12 cellular contexts compared by ENCODE assay signal in genomic region chr1:110671323-110671722, GRCh38. TPM values are rescaled to one million over a fixed set of nuclear protein-coding genes. Genes with fewer than 3 reads are reported as not detected.
DNase-seq lines count a peak whose midpoint lies in the region; ATAC-seq and TF ChIP-seq lines count a peak whose summit lies in the region.
"Had no signal": no experiment of that assay in that cellular context is flagged by ENCODE, and none has a peak within 500 bp of the region (broad histone marks: within the 10 kb centered on the region; RNA-seq: fewer than 3 reads in every experiment).

No MANE protein-coding gene starts in this region.

- ATAC-seq in GM21526 (IDR thresholded peaks at IDR 0.05; ENCODE audit: low FRiP score, unreplicated experiment) = no peak
- ATAC-seq: HCT116, left lobe of liver had no signal

- H3K27me3 Mint-ChIP-seq in CD14-positive monocyte (ENCODE audit: low read depth in 3 of 3) = peaks cover 2 to 11% (median 10%) of the 10 kb centered on the region in 3 donors
- H3K27me3 Mint-ChIP-seq in T-helper 2 cell treated with Interferon-gamma antibody and Interleukin-4, amounts not matched to agents 5 μg/mL and 100 μg/mL, for 36 hours (ENCODE audit: low read depth) = no peaks in the 10 kb centered on the region
- peaks cover 17 to 23% (median 22%) of the 10 kb centered on the region in 3 donors for H3K27me3 Mint-ChIP-seq in immature natural killer cell (ENCODE audit: low read depth in 3 of 3)

- H3K36me3 ChIP-seq in GM06990 (ENCODE audit: control insufficient read depth, insufficient read depth, low read length) = no peaks in the 10 kb centered on the region
- H3K36me3 ChIP-seq: ovary had no signal

- H3K36me3 Mint-ChIP-seq in CD14-positive monocyte = peaks cover 0 to 1% of the 10 kb centered on the region in 2 donors
- peaks cover 53% of the 10 kb centered on the region for H3K36me3 Mint-ChIP-seq in T-helper 2 cell treated with Interferon-gamma antibody and Interleukin-4, amounts not matched to agents 5 μg/mL and 100 μg/mL, for 36 hours (ENCODE audit: low read depth)
- peaks cover 0 to 4% (median 0%) of the 10 kb centered on the region in 3 donors for H3K36me3 Mint-ChIP-seq in immature natural killer cell

- H3K4me3 Mint-ChIP-seq in CD14-positive monocyte = no peak overlapping the region
- peak overlapping the region; percentile 92 for H3K4me3 Mint-ChIP-seq in T-helper 2 cell treated with Interferon-gamma antibody and Interleukin-4, amounts not matched to agents 5 μg/mL and 100 μg/mL, for 36 hours
- H3K4me3 Mint-ChIP-seq in immature natural killer cell = peak overlapping the region; percentile 86 to 95 (median 87)

- H3K27me3 ChIP-seq in GM06990 (replicated peaks; ENCODE audit: control insufficient read depth, insufficient read depth, low read length) = no peaks in the 10 kb centered on the region
- H3K27me3 ChIP-seq: ovary had no signal

- H3K4me3 ChIP-seq in GM06990 (replicated peaks; ENCODE audit: low read depth, low read length) = peak overlapping the region; percentile 15; the same call in 1 of the 2 replicates
- H3K4me3 ChIP-seq: ovary had no signal

- peaks cover 0 to 3% (median 0%) of the 10 kb centered on the region in 7 donors for H3K9me3 Mint-ChIP-seq in CD14-positive monocyte
- H3K9me3 Mint-ChIP-seq in T-helper 2 cell treated with Interferon-gamma antibody and Interleukin-4, amounts not matched to agents 5 μg/mL and 100 μg/mL, for 36 hours = no peaks in the 10 kb centered on the region
- no peaks in the 10 kb centered on the region for H3K9me3 Mint-ChIP-seq in immature natural killer cell

- TF ChIP-seq CTCF in CD14-positive monocyte (IDR thresholded peaks at IDR 0.05) = no peak
- no peak for TF ChIP-seq CTCF in GM06990 (IDR thresholded peaks at IDR 0.05; ENCODE audit: insufficient read depth, low read length, poor library complexity, severe bottlenecking)

- no peak for DNase-seq in CD14-positive monocyte (ENCODE audit: low spot score)
- no peak for DNase-seq in GM06990 (ENCODE audit: extremely low read depth, insufficient read length)
- no peak for DNase-seq in T-helper 2 cell treated with Interferon-gamma antibody and Interleukin-4, amounts not matched to agents 5 μg/mL and 100 μg/mL, for 36 hours (ENCODE audit: low spot score)
- no peak for DNase-seq in immature natural killer cell
- no peak for DNase-seq in NCI-H2227 (lab: John Stamatoyannopoulos, UW; ENCODE audit: unreplicated experiment)
- DNase-seq in activated CD4-positive, CD25-positive, alpha-beta regulatory T cell treated with anti-CD3 and anti-CD28 coated beads, Interleukin-2, amount 50 U/mL, for 72 hours = no peak
- no peak for DNase-seq in stimulated activated CD8-positive, alpha-beta memory T cell treated with anti-CD3 and anti-CD28 coated beads, Interleukin-4, amount 100 ng/mL, for 48 hours
- DNase-seq: SHP77 treated with DMSO at 0.1 percent for 48 hours had no signal

- H3K27ac Mint-ChIP-seq in CD14-positive monocyte (peak overlapping the region; percentile 44 to 90 (median 84)), immature natural killer cell (peak overlapping the region; percentile 91 to 99 (median 95))
- H3K27ac Mint-ChIP-seq in T-helper 2 cell treated with Interferon-gamma antibody and Interleukin-4, amounts not matched to agents 5 μg/mL and 100 μg/mL, for 36 hours = peak overlapping the region; percentile 96

- H3K4me1 Mint-ChIP-seq in CD14-positive monocyte = peaks cover 62% of the 10 kb centered on the region
- H3K4me1 Mint-ChIP-seq in T-helper 2 cell treated with Interferon-gamma antibody and Interleukin-4, amounts not matched to agents 5 μg/mL and 100 μg/mL, for 36 hours (ENCODE audit: low read depth) = peaks cover 39% of the 10 kb centered on the region
- peaks cover 61 to 64% of the 10 kb centered on the region in 2 donors for H3K4me1 Mint-ChIP-seq in immature natural killer cell

- intact Hi-C loops in CD14-positive monocyte (cut with micrococcal nuclease) = loop anchor here (5.0 to 10.0 kb wide), 2 partner anchors 39 to 93 kb away; no protein-coding TSS in a partner anchor

RNA-seq across cellular contexts. Expression of gene KCNA3, which starts 3.4 kb away (rescaled TPM):
- polyA plus RNA-seq in CD14-positive monocyte (1 to 10 TPM; 5.6 to 7.7 TPM), immature natural killer cell (10 to 100 TPM; 11.7 to 15.3 (median 12.4) TPM)

Comparison
In these comparisons a context has a peak if more than half of its experiments do, and no peak if none do; other contexts are left out.
1. H3K4me3 Mint-ChIP-seq: peak in T-helper 2 cell treated with Interferon-gamma antibody and Interleukin-4, amounts not matched to agents 5 μg/mL and 100 μg/mL, for 36 hours (single experiment) and immature natural killer cell (5 of 5); none in CD14-positive monocyte (0 of 2).
2. Peak in every context shown above with its lines, with median percentiles within 50 percentile points of each other: H3K27ac Mint-ChIP-seq.